Comparison of ENCODE assay signal across 8 cellular contexts in the genomic region with DNA sequence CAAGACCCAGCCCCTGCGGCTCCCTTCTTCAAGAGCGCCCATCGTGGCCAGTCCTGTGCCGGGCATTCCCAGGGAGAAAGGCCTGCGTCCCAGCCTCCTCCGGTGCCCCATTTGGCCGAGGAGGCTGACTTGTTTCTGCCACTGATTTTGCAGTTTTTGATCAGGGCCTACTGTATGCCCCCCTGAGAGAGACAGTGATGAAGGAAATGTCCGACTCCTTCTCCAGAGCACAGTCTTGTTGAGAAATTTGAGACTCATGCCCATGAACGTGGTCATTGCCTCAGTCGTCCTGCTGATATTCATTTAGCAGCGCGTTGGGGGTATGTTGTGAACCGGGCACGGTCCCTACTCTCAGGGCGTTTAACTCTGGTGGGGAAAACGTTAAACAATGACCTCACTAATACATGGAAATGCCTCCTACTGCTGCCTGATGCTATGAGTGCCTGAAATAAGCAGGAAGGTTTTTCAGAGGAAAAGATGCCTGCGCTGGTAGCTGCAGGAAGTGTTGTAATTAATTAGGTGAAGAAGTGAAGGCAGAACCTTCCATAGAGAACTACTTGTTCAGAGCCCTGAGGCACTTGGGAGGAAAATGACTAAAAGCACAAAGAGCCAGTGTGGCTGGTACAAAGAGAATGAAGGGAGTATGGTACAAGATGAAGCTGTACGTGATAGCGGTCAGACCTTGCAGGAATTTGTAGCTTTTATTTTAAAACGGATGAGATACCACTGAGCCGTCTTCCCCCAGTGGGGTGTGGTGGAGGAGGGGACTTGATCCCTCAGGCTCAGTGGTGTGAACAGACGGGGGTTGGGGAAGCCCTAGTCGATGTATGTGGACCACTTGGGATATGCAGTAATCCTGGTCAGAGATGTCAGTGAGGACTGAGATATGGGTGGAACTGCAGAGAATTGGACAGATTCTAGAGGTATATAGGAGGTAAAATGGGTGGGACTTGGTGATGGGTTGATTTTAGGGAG. TPM values are rescaled to one million over a fixed set of nuclear protein-coding genes. Genes with fewer than 3 reads are reported as not detected.
DNase-seq lines count a peak whose midpoint lies in the region; ATAC-seq and TF ChIP-seq lines count a peak whose summit lies in the region.
"Had no signal": no experiment of that assay in that cellular context is flagged by ENCODE, and none has a peak within 500 bp of the region (broad histone marks: within the 10 kb centered on the region; RNA-seq: fewer than 3 reads in every experiment).

No MANE protein-coding gene starts in this region.

- H3K36me3 Mint-ChIP-seq in MCF 10A (ENCODE audit: insufficient read depth, unreplicated experiment) (peaks cover 26% of the 10 kb centered on the region), nephron progenitor cell (ENCODE audit: low read depth) (peaks cover 22% of the 10 kb centered on the region)

- H3K9me3 ChIP-seq in HUES6 (ENCODE audit: control insufficient read depth, insufficient read depth, low read depth, low read length): no peaks in the 10 kb centered on the region
- no peaks in the 10 kb centered on the region for H3K9me3 ChIP-seq in aorta (ENCODE audit: control insufficient read depth, low read length)

- intact Hi-C loops in MCF 10A (cut with micrococcal nuclease): loop anchor here (2.0 kb wide), 1 partner anchor 37 kb away; no protein-coding TSS in a partner anchor
- intact Hi-C loops in aorta (cut with DNase I): loop anchor here (10.0 kb wide), 3 partner anchors 117 to 133 kb away; a partner anchor contains a TSS

- H3K27me3 Mint-ChIP-seq in MCF 10A (ENCODE audit: insufficient read depth, unreplicated experiment) (no peaks in the 10 kb centered on the region), nephron progenitor cell (ENCODE audit: low read depth, poor library complexity) (peaks cover 2% of the 10 kb centered on the region)

- peak; percentile 12 for ATAC-seq in aorta (ENCODE audit: low FRiP score)

- DNase-seq in GM06990 (ENCODE audit: extremely low read depth, insufficient read length): no peak
- peak; percentile 41 for DNase-seq in MCF 10A (ENCODE audit: unreplicated experiment)
- peak; percentile 51 for DNase-seq in left kidney (ENCODE audit: low read depth, low spot score)
- no peak for DNase-seq in aorta
- no peak for DNase-seq in LoVo (ENCODE audit: low spot score)
- DNase-seq in nephron progenitor cell: no peak

- peak overlapping the region; percentile 63 for H3K27ac ChIP-seq in HUES6 (ENCODE audit: low read depth, low read length)
- H3K27ac ChIP-seq in aorta (ENCODE audit: low read depth in 1 of 2, low read length in 2 of 2): peak overlapping the region in 1 of 2 donors; percentile 34

- H3K4me1 Mint-ChIP-seq in MCF 10A (ENCODE audit: insufficient read depth, unreplicated experiment): peaks cover 28% of the 10 kb centered on the region
- no peaks in the 10 kb centered on the region for H3K4me1 Mint-ChIP-seq in nephron progenitor cell

- H3K4me3 Mint-ChIP-seq in MCF 10A (ENCODE audit: unreplicated experiment): no peak overlapping the region
- H3K4me3 Mint-ChIP-seq in nephron progenitor cell: no peak overlapping the region

- TF ChIP-seq CTCF in GM06990 (IDR thresholded peaks at IDR 0.05; ENCODE audit: insufficient read depth, low read length, poor library complexity, severe bottlenecking) (no peak), MCF 10A (IDR thresholded peaks at IDR 0.05; ENCODE audit: unreplicated experiment) (no peak), nephron progenitor cell (IDR thresholded peaks at IDR 0.05) (no peak)

- H3K27ac Mint-ChIP-seq in MCF 10A (ENCODE audit: low read depth, unreplicated experiment) (no peak overlapping the region), nephron progenitor cell (no peak overlapping the region)

- H3K9me3 Mint-ChIP-seq in MCF 10A (ENCODE audit: unreplicated experiment): no peaks in the 10 kb centered on the region
- H3K9me3 Mint-ChIP-seq in nephron progenitor cell: no peaks in the 10 kb centered on the region

- H3K4me3 ChIP-seq in GM06990 (replicated peaks; ENCODE audit: low read depth, low read length): peak overlapping the region; percentile 83
- H3K4me3 ChIP-seq in HUES6 (ENCODE audit: low read depth, low read length): peak overlapping the region; percentile 96
- H3K4me3 ChIP-seq in aorta (ENCODE audit: low read length in 2 of 2): peak overlapping the region; percentile 8 to 41

- H3K4me1 ChIP-seq in HUES6 (ENCODE audit: control insufficient read depth, insufficient read depth, low read length): peaks cover 5% of the 10 kb centered on the region; the same call in 1 of the 2 replicates
- H3K4me1 ChIP-seq in aorta (ENCODE audit: control insufficient read depth in 1 of 2, insufficient read depth in 2 of 2, low read length in 2 of 2): peaks cover 2 to 4% of the 10 kb centered on the region in 2 donors

- H3K27me3 ChIP-seq in GM06990 (replicated peaks; ENCODE audit: control insufficient read depth, insufficient read depth, low read length) (no peaks in the 10 kb centered on the region), HUES6 (ENCODE audit: control insufficient read depth, insufficient read depth, low read length) (no peaks in the 10 kb centered on the region), aorta (ENCODE audit: control insufficient read depth in 1 of 2, insufficient read depth in 2 of 2, low read length in 1 of 2) (no peaks in the 10 kb centered on the region)

- peaks cover 7% of the 10 kb centered on the region for H3K36me3 ChIP-seq in GM06990 (ENCODE audit: control insufficient read depth, insufficient read depth, low read length)
- H3K36me3 ChIP-seq in HUES6 (ENCODE audit: control insufficient read depth, insufficient read depth, low read length): peaks cover 20% of the 10 kb centered on the region
- no peaks in the 10 kb centered on the region for H3K36me3 ChIP-seq in aorta (ENCODE audit: control insufficient read depth in 1 of 2, insufficient read depth in 2 of 2, low read length in 1 of 2)

- H3K9ac ChIP-seq in HUES6 (ENCODE audit: low read length): peak overlapping the region; percentile 90

- CTCF ChIA-PET in MCF 10A (lab: Yijun Ruan, JAX): interaction anchor here (0.6 to 3.3 kb wide), 5 partner anchors 20 to 126 kb away, joined by 3 to 15 read pairs (median 3); no protein-coding TSS in a partner anchor

- POLR2A ChIA-PET in MCF 10A (lab: Yijun Ruan, JAX): interaction anchor here (0.5 to 3.9 kb wide), 37 partner anchors 8 to 716 kb away, joined by 3 to 27 read pairs (median 4); a partner anchor contains a TSS

- TSS peak; percentile 81 for BruUV-seq in MCF 10A (replicated peaks; lab: Mats Ljungman, UMichigan)

- 2 to 3% methylated on average over 23 of the region's 23 CpGs for WGBS in aorta, 2 donors

RNA-seq across cellular contexts. Expression of a gene that starts 0.7 kb away (rescaled TPM):
- 29.3 and 40.0 TPM in 2 replicates for total RNA-seq in MCF 10A (2022)
- 10 to 100 TPM; 17.7 to 21.3 TPM for total RNA-seq in aorta
- polyA plus RNA-seq in aorta: 10 to 100 TPM; 29.7 to 31.7 TPM

RNA-seq across cellular contexts. Expression of a gene that starts 1.0 kb away (rescaled TPM):
- total RNA-seq in MCF 10A (2022) (65.4 and 72.8 TPM in 2 replicates), aorta (10 to 100 TPM; 31.2 to 32.8 TPM)
- polyA plus RNA-seq in aorta: 10 to 100 TPM; 19.8 to 21.2 TPM

RNA-seq across cellular contexts. Expression of a gene that starts 57.9 kb away (rescaled TPM):
- 0.12 TPM in 1 of 2 replicates, not detected in the other for total RNA-seq in MCF 10A (2022)
- under 1 TPM in 1 of 2 donors, not detected in 1; 0.30 TPM for total RNA-seq in aorta
- polyA plus RNA-seq in aorta: not detected
- total RNA-seq: subcutaneous adipose tissue had no signal

Comparison
In these comparisons a context has a peak if more than half of its experiments do, and no peak if none do; other contexts are left out.
1. DNase-seq: peak in MCF 10A (single experiment) and left kidney (single experiment); none in GM06990 (single experiment), aorta (0 of 2), LoVo (single experiment) and nephron progenitor cell (single experiment).
2. H3K4me3 ChIP-seq: peak in every context shown above with its lines; median percentile 96 in HUES6; 83 in GM06990; 24 in aorta.